Comparison of ENCODE assay signal across 13 cellular contexts in the genomic region with DNA sequence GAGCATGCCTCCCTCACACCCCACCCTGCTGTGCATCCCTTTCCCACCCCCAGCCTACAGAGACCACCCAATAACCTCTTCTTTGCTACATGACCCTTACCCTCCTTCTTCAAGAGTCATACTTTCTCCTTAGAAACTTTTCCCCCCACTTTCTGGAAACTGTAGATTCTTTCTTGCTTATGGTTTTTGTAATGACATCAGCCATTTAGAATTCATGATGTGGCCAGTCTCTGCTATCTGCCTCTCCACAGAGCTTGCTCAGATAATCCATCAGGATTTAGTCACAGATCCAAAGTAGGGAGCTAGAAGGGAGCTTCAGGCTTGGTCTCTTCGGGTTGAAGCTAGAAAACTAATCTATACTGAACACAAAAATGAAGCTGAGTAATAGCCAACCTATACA. TPM values are rescaled to one million over a fixed set of nuclear protein-coding genes. Genes with fewer than 3 reads are reported as not detected.
DNase-seq lines count a peak whose midpoint lies in the region; ATAC-seq and TF ChIP-seq lines count a peak whose summit lies in the region.
"Had no signal": no experiment of that assay in that cellular context is flagged by ENCODE, and none has a peak within 500 bp of the region (broad histone marks: within the 10 kb centered on the region; RNA-seq: fewer than 3 reads in every experiment).

No MANE protein-coding gene starts in this region.

- intact Hi-C loops in activated T-helper 2 cell treated with anti-CD3 and anti-CD28 coated beads, Interferon-gamma antibody, Interleukin-2, Interleukin-4, amounts not matched to agents 10 μg/mL and 5 μg/mL and 100 μg/mL, durations not matched to agents 14 hours and 24 hours and 36 hours (cut with micrococcal nuclease), result no loop called here

- H3K79me2 ChIP-seq in GM23248 (ENCODE audit: insufficient read depth), result no peaks in the 10 kb centered on the region

- no peak overlapping the region for H3K4me3 Mint-ChIP-seq in activated T-helper 2 cell treated with anti-CD3 and anti-CD28 coated beads, Interferon-gamma antibody, Interleukin-2, Interleukin-4, amounts not matched to agents 10 μg/mL and 5 μg/mL and 100 μg/mL, durations not matched to agents 14 hours and 24 hours and 36 hours (ENCODE audit: low read depth)
- H3K4me3 Mint-ChIP-seq: naive B cell had no signal

- 0 to 4% methylated on average over 1 of the region's 1 CpG for WGBS in GM23248 (ENCODE audit: low coverage in 1 of 2, low lambda C conversion rate in 2 of 2, missing lambda C conversion rate in 2 of 2), 2 experiments

- H3F3A ChIP-seq in GM23248 (ENCODE audit: insufficient read depth), result peaks cover 7% of the 10 kb centered on the region; the same call in 1 of the 2 replicates

- DNase-seq in AG09319 (ENCODE audit: extremely low read depth, low read depth), result peak; percentile 35
- peak; percentile 92 for DNase-seq in GM23248
- no peak for DNase-seq in activated T-helper 2 cell treated with anti-CD3 and anti-CD28 coated beads, Interferon-gamma antibody, Interleukin-2, Interleukin-4, amounts not matched to agents 10 μg/mL and 5 μg/mL and 100 μg/mL, durations not matched to agents 14 hours and 24 hours and 36 hours (ENCODE audit: low spot score)
- peak; percentile 72 for DNase-seq in hepatic stellate cell (ENCODE audit: low spot score)
- no peak for DNase-seq in COLO668 (lab: John Stamatoyannopoulos, UW; ENCODE audit: unreplicated experiment)
- no peak for DNase-seq in effector memory CD4-positive, alpha-beta T cell
- no peak for DNase-seq in NCI-H1048 (lab: John Stamatoyannopoulos, UW)
- DNase-seq: glutamatergic neuron; naive B cell; stimulated activated CD4-positive, alpha-beta T cell treated with anti-CD3 and anti-CD28 coated beads, Interleukin-15, amount 100 ng/mL, for 24 hours; stimulated activated naive CD8-positive, alpha-beta T cell treated with anti-CD3 and anti-CD28 coated beads, Interleukin-15, amount 100 ng/mL, for 72 hours had no signal

- H3K27ac Mint-ChIP-seq in activated T-helper 2 cell treated with anti-CD3 and anti-CD28 coated beads, Interferon-gamma antibody, Interleukin-2, Interleukin-4, amounts not matched to agents 10 μg/mL and 5 μg/mL and 100 μg/mL, durations not matched to agents 14 hours and 24 hours and 36 hours, result peak overlapping the region; percentile 51

- H3K36me3 Mint-ChIP-seq in activated T-helper 2 cell treated with anti-CD3 and anti-CD28 coated beads, Interferon-gamma antibody, Interleukin-2, Interleukin-4, amounts not matched to agents 10 μg/mL and 5 μg/mL and 100 μg/mL, durations not matched to agents 14 hours and 24 hours and 36 hours (ENCODE audit: low read depth), result peaks cover 56% of the 10 kb centered on the region

- H3K9ac ChIP-seq in GM23248, result no peak overlapping the region

- H3K9me3 ChIP-seq in GM23248 (ENCODE audit: low read depth), result no peaks in the 10 kb centered on the region
- H3K9me3 ChIP-seq in effector memory CD4-positive, alpha-beta T cell (ENCODE audit: control insufficient read depth, low read length), result no peaks in the 10 kb centered on the region

- H3K4me2 ChIP-seq in GM23248 (ENCODE audit: unreplicated experiment), result peak overlapping the region; percentile 36

- H4K20me1 ChIP-seq in GM23248 (ENCODE audit: insufficient read depth), result no peaks in the 10 kb centered on the region

- H3K36me3 ChIP-seq in GM23248 (ENCODE audit: low read depth), result no peaks in the 10 kb centered on the region
- H3K36me3 ChIP-seq in effector memory CD4-positive, alpha-beta T cell (ENCODE audit: control insufficient read depth, insufficient read depth, low read length), result no peaks in the 10 kb centered on the region

- H2AFZ ChIP-seq in GM23248, result no peak overlapping the region

- H3K4me3 ChIP-seq in GM23248, result no peak overlapping the region
- no peak overlapping the region for H3K4me3 ChIP-seq in effector memory CD4-positive, alpha-beta T cell (ENCODE audit: insufficient read depth, low read depth, low read length, poor library complexity, severe bottlenecking)

- peak overlapping the region; percentile 57 for H3K27ac ChIP-seq in GM23248
- H3K27ac ChIP-seq in effector memory CD4-positive, alpha-beta T cell (ENCODE audit: insufficient read depth, low read length, poor library complexity, severe bottlenecking), result no peak overlapping the region
- H3K27ac ChIP-seq: HL-60 had no signal

- H3K9me2 ChIP-seq in GM23248 (ENCODE audit: insufficient read depth), result no peaks in the 10 kb centered on the region

- no peak for ATAC-seq in HG02938 (IDR thresholded peaks at IDR 0.05; ENCODE audit: unreplicated experiment)
- ATAC-seq: stimulated activated naive CD8-positive, alpha-beta T cell treated with anti-CD3 and anti-CD28 coated beads, Interleukin-15, amount 100 ng/mL, for 72 hours had no signal

- TF ChIP-seq CTCF in AG09319 (IDR thresholded peaks at IDR 0.05; ENCODE audit: low read depth, low read length), result no peak

- H3K4me1 ChIP-seq in GM23248 (ENCODE audit: insufficient read depth), result peaks cover 24% of the 10 kb centered on the region
- H3K4me1 ChIP-seq in effector memory CD4-positive, alpha-beta T cell (ENCODE audit: control insufficient read depth, insufficient read depth, low read length, poor library complexity, severe bottlenecking), result peaks cover 17% of the 10 kb centered on the region

- H3K27me3 Mint-ChIP-seq in activated T-helper 2 cell treated with anti-CD3 and anti-CD28 coated beads, Interferon-gamma antibody, Interleukin-2, Interleukin-4, amounts not matched to agents 10 μg/mL and 5 μg/mL and 100 μg/mL, durations not matched to agents 14 hours and 24 hours and 36 hours (ENCODE audit: low read depth), result no peaks in the 10 kb centered on the region
- H3K27me3 Mint-ChIP-seq: naive B cell; stimulated activated naive CD8-positive, alpha-beta T cell treated with anti-CD3 and anti-CD28 coated beads, Interleukin-15, amount 100 ng/mL, for 72 hours had no signal

- H3K4me1 Mint-ChIP-seq in activated T-helper 2 cell treated with anti-CD3 and anti-CD28 coated beads, Interferon-gamma antibody, Interleukin-2, Interleukin-4, amounts not matched to agents 10 μg/mL and 5 μg/mL and 100 μg/mL, durations not matched to agents 14 hours and 24 hours and 36 hours (ENCODE audit: low read depth), result peaks cover 47% of the 10 kb centered on the region

- H3K27me3 ChIP-seq in GM23248 (replicated peaks; ENCODE audit: insufficient read depth), result no peaks in the 10 kb centered on the region
- no peaks in the 10 kb centered on the region for H3K27me3 ChIP-seq in effector memory CD4-positive, alpha-beta T cell (replicated peaks; ENCODE audit: control insufficient read depth, insufficient read depth, low read length, poor library complexity, severe bottlenecking)

- no peaks in the 10 kb centered on the region for H3K9me3 Mint-ChIP-seq in activated T-helper 2 cell treated with anti-CD3 and anti-CD28 coated beads, Interferon-gamma antibody, Interleukin-2, Interleukin-4, amounts not matched to agents 10 μg/mL and 5 μg/mL and 100 μg/mL, durations not matched to agents 14 hours and 24 hours and 36 hours
- H3K9me3 Mint-ChIP-seq: stimulated activated naive CD8-positive, alpha-beta T cell treated with anti-CD3 and anti-CD28 coated beads, Interleukin-15, amount 100 ng/mL, for 72 hours had no signal

- in situ Hi-C loops in GM23248 (cut with MboI), result no loop called here

RNA-seq across cellular contexts. Expression of a gene that starts 36.5 kb away (rescaled TPM):
- 8.6 and 10.8 TPM in 2 replicates for total RNA-seq in GM23248 (2014; rRNA removed; shearing (Covaris generic))
- 7.6 and 8.8 TPM in 2 replicates for polyA plus RNA-seq in GM23248 (2016; fragmentation: Nextera tagmentation; extraction: Ambion mirVana)
- 42.1 and 43.0 TPM in 2 replicates for total RNA-seq in activated T-helper 2 cell treated with anti-CD3 and anti-CD28 coated beads, Interferon-gamma antibody, Interleukin-2, Interleukin-4, amounts not matched to agents 10 μg/mL and 5 μg/mL and 100 μg/mL, durations not matched to agents 14 hours and 24 hours and 36 hours

RNA-seq across cellular contexts. Expression of a gene that starts 48.7 kb away (rescaled TPM):
- 86.5 and 95.0 TPM in 2 replicates for total RNA-seq in GM23248 (2014; rRNA removed; shearing (Covaris generic))
- polyA plus RNA-seq in GM23248 (2016; fragmentation: Nextera tagmentation; extraction: Ambion mirVana), result 156 TPM in 2 replicates
- total RNA-seq in activated T-helper 2 cell treated with anti-CD3 and anti-CD28 coated beads, Interferon-gamma antibody, Interleukin-2, Interleukin-4, amounts not matched to agents 10 μg/mL and 5 μg/mL and 100 μg/mL, durations not matched to agents 14 hours and 24 hours and 36 hours, result 401 and 406 TPM in 2 replicates

Comparison
In these comparisons a context has a peak if more than half of its experiments do, and no peak if none do; other contexts are left out.
1. DNase-seq: peak in AG09319 (single experiment), GM23248 (single experiment) and hepatic stellate cell (single experiment); none in activated T-helper 2 cell treated with anti-CD3 and anti-CD28 coated beads, Interferon-gamma antibody, Interleukin-2, Interleukin-4, amounts not matched to agents 10 μg/mL and 5 μg/mL and 100 μg/mL, durations not matched to agents 14 hours and 24 hours and 36 hours (single experiment), COLO668 (single experiment), effector memory CD4-positive, alpha-beta T cell (0 of 3) and NCI-H1048 (single experiment).